Comparison of ENCODE assay signal across 15 cellular contexts in genomic region chr4:5137226-5137625, GRCh38.
DNase-seq lines count a peak whose midpoint lies in the region; ATAC-seq and TF ChIP-seq lines count a peak whose summit lies in the region.
"Had no signal": no experiment of that assay in that cellular context is flagged by ENCODE, and none has a peak within 500 bp of the region (broad histone marks: within the 10 kb centered on the region; RNA-seq: fewer than 3 reads in every experiment).

No MANE protein-coding gene starts in this region.

- no peak for TF ChIP-seq CTCF in body of pancreas (IDR thresholded peaks at IDR 0.05)
- TF ChIP-seq CTCF in nephron (IDR thresholded peaks at IDR 0.05; ENCODE audit: unreplicated experiment in 3 of 3), result no peak

- no peaks in the 10 kb centered on the region for H3K9me3 Mint-ChIP-seq in nephron
- H3K9me3 Mint-ChIP-seq: CD4-positive, alpha-beta T cell; H9 had no signal

- H3K4me3 Mint-ChIP-seq in nephron, result no peak overlapping the region
- H3K4me3 Mint-ChIP-seq: CD4-positive, alpha-beta T cell; H9 had no signal

- 84 to 85% methylated on average over 2 of the region's 2 CpGs for WGBS in body of pancreas, 2 donors

- no peak for DNase-seq in body of pancreas
- peak; percentile 1 for DNase-seq in iPS-NIHi7 (ENCODE audit: extremely low spot score)
- DNase-seq in left lobe of liver (ENCODE audit: low spot score), result no peak
- DNase-seq in islet precursor cell, result no peak
- DNase-seq in NCI-H226, result no peak
- DNase-seq: AML-193; CD4-positive, alpha-beta T cell; DMS79 treated with DMSO at 0.1 percent for 48 hours; GF-D8; GOT3; H9 had no signal

- H3K36me3 ChIP-seq in body of pancreas (replicated peaks in 1 of 2; ENCODE audit: insufficient read depth in 1 of 2, low read depth in 2 of 2), result no peaks in the 10 kb centered on the region

- H3K27me3 ChIP-seq in body of pancreas, result no peaks in the 10 kb centered on the region

- no peaks in the 10 kb centered on the region for H3K9me3 ChIP-seq in body of pancreas

- intact Hi-C loops in body of pancreas (cut with DNase I), result no loop called here

- peak overlapping the region in 2 of 3 experiments; percentile 60 to 80 for H3K27ac Mint-ChIP-seq in nephron
- H3K27ac Mint-ChIP-seq: CD4-positive, alpha-beta T cell; H9 had no signal

- peak overlapping the region in 3 of 4 donors; percentile 13 to 72 (median 62) for H3K27ac ChIP-seq in body of pancreas
- H3K27ac ChIP-seq: C4-2B had no signal

- ATAC-seq in body of pancreas (no peak), left lobe of liver (no peak), HG02588 (IDR thresholded peaks at IDR 0.05; ENCODE audit: unreplicated experiment) (no peak)
- ATAC-seq: K562 had no signal

- H3K36me3 Mint-ChIP-seq in nephron (ENCODE audit: low read depth), result no peaks in the 10 kb centered on the region

- peaks cover 24% of the 10 kb centered on the region for H3K27me3 Mint-ChIP-seq in nephron (ENCODE audit: low read depth)
- H3K27me3 Mint-ChIP-seq: CD4-positive, alpha-beta T cell had no signal

- peaks cover 26% of the 10 kb centered on the region for H3K4me1 ChIP-seq in body of pancreas

- H3K4me1 Mint-ChIP-seq in nephron, result peaks cover 13% of the 10 kb centered on the region

- no peak for TF ChIP-seq POLR2A in body of pancreas (IDR thresholded peaks at IDR 0.05)

- no peak overlapping the region for H3K4me3 ChIP-seq in body of pancreas
- H3K4me3 ChIP-seq: K562 had no signal
